30 cellular contexts compared by ENCODE assay signal in the genomic region with DNA sequence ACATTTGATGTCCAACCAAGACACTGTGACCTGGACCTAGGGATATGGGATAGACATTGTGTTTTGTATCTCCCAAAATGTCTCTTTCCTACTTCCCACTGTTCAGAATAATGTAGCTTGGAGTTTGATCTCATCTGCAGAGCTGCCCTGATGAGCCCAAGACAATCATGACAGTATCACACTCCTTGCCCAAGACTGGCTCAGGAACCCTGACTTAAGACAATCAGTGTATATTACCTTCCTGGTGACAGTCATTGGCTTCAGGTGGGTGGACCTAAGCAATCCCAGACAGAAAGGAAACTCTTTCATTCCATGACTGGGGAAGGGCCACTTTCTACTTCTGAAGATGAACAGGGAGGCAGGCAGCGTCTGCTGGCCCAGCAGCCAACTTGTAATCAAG. TPM values are rescaled to one million over a fixed set of nuclear protein-coding genes. Genes with fewer than 3 reads are reported as not detected.
DNase-seq lines count a peak whose midpoint lies in the region; ATAC-seq, FAIRE-seq and TF ChIP-seq lines count a peak whose summit lies in the region.
"Had no signal": no experiment of that assay in that cellular context is flagged by ENCODE, and none has a peak within 500 bp of the region (broad histone marks: within the 10 kb centered on the region; RNA-seq: fewer than 3 reads in every experiment).

No MANE protein-coding gene starts in this region.

- no peak for TF ChIP-seq RAD21 in A549 (conservative IDR thresholded peaks at IDR 0.05 in 1 of 2, IDR thresholded peaks at IDR 0.05 in 1 of 2)

- no peak overlapping the region for H3K4me3 ChIP-seq in A549
- no peak overlapping the region for H3K4me3 ChIP-seq in PC-3 (ENCODE audit: low read length)
- H3K4me3 ChIP-seq in spleen, result no peak overlapping the region
- H3K4me3 ChIP-seq in transverse colon, result no peak overlapping the region
- H3K4me3 ChIP-seq: BLaER1 treated with 17β-estradiol and CSF1 and Interleukin-3, amounts not matched to agents 10 nM and 100 nM; GM12878 had no signal

- no peaks in the 10 kb centered on the region for H4K20me1 ChIP-seq in PC-3 (ENCODE audit: low read length)
- H4K20me1 ChIP-seq: BLaER1 treated with 17β-estradiol and CSF1 and Interleukin-3, amounts not matched to agents 10 nM and 100 nM had no signal

- POLR2A ChIA-PET in A549 (lab: Yijun Ruan, JAX), result no interaction called here
- POLR2A ChIA-PET in PC-3 (lab: Charles Lee; ENCODE audit: unreplicated experiment), result no interaction called here

- BruUV-seq in PC-3 (replicated peaks; lab: Mats Ljungman, UMichigan), result no TSS peak

- no peaks in the 10 kb centered on the region for H3K79me2 ChIP-seq in PC-3 (ENCODE audit: low read length)

- no peak for FAIRE-seq in A549 (lab: Jason Lieb, UNC)
- FAIRE-seq: A204.1, D721Med, GM12878, GM12892, GM18507 had no signal

- TF ChIP-seq POLR2A in A549 (IDR thresholded peaks at IDR 0.05; ENCODE audit: low read length) (no peak), spleen (IDR thresholded peaks at IDR 0.05) (no peak), transverse colon (IDR thresholded peaks at IDR 0.05) (no peak)

- H3K4me1 ChIP-seq in A549, result peaks cover 49% of the 10 kb centered on the region
- peaks cover 35% of the 10 kb centered on the region for H3K4me1 ChIP-seq in PC-3 (ENCODE audit: insufficient read depth, low read length)
- no peaks in the 10 kb centered on the region for H3K4me1 ChIP-seq in spleen
- peaks cover 0 to 15% (median 4%) of the 10 kb centered on the region in 4 donors for H3K4me1 ChIP-seq in transverse colon
- H3K4me1 ChIP-seq: BLaER1 treated with 17β-estradiol and CSF1 and Interleukin-3, amounts not matched to agents 10 nM and 100 nM had no signal

- peak overlapping the region; percentile 80 to 85; a peak in 5 of 6 replicates for H3K27ac ChIP-seq in A549
- peak overlapping the region; percentile 93; the same call in 1 of the 2 replicates for H3K27ac ChIP-seq in PC-3 (ENCODE audit: low read length)
- no peak overlapping the region for H3K27ac ChIP-seq in spleen
- no peak overlapping the region for H3K27ac ChIP-seq in transverse colon
- H3K27ac ChIP-seq: BLaER1 treated with 17β-estradiol and CSF1 and Interleukin-3, amounts not matched to agents 10 nM and 100 nM; C4-2B had no signal

- no peaks in the 10 kb centered on the region for H3K9me2 ChIP-seq in PC-3 (replicated peaks; ENCODE audit: low read length)

- H3F3A ChIP-seq in PC-3 (ENCODE audit: low read length, unreplicated experiment), result no peaks in the 10 kb centered on the region

- intact Hi-C loops in PC-3 (cut with micrococcal nuclease) (no loop called here), left colon (cut with DNase I, micrococcal nuclease) (no loop called here), spleen (cut with DNase I; ENCODE audit: low total_unique reads) (no loop called here), transverse colon (cut with DNase I; ENCODE audit: low total_unique reads) (no loop called here)

- TF ChIP-seq EP300 in A549 (IDR thresholded peaks at IDR 0.05) (no peak), transverse colon (IDR thresholded peaks at IDR 0.05; ENCODE audit: low read depth) (no peak)

- DNase-seq in A549 (ENCODE audit: low read depth in 1 of 2, low spot score in 1 of 2) (no peak), PC-3 (no peak), left colon (no peak), spleen (peak; percentile 31), GM19238 (ENCODE audit: insufficient read length, low spot score) (no peak), transverse colon (no peak), DMS 273 treated with DMSO at 0.1 percent for 48 hours (lab: John Stamatoyannopoulos, UW) (no peak)
- DNase-seq: 8988T; AML-193; Caco-2; Calu3; CD4-positive, alpha-beta T cell; CD8-positive, alpha-beta T cell; DMS153; DMS53; DMS79; DND-41; EL; GDM1 had no signal

- H3K36me3 ChIP-seq in PC-3 (ENCODE audit: low read depth, low read length), result no peaks in the 10 kb centered on the region
- no peaks in the 10 kb centered on the region for H3K36me3 ChIP-seq in spleen
- H3K36me3 ChIP-seq in transverse colon, result no peaks in the 10 kb centered on the region
- H3K36me3 ChIP-seq: BLaER1 treated with 17β-estradiol and CSF1 and Interleukin-3, amounts not matched to agents 10 nM and 100 nM had no signal

- CTCF ChIA-PET in A549 (lab: Yijun Ruan, JAX), result interaction anchor here (0.6 to 12.7 kb wide), 5 partner anchors 12 to 468 kb away, joined by 3 to 121 read pairs (median 3); a partner anchor contains a TSS
- CTCF ChIA-PET in PC-3 (lab: Charles Lee), result no interaction called here

- H3K9me3 ChIP-seq in A549, result no peaks in the 10 kb centered on the region; the same call in 2 of the 3 replicates
- H3K9me3 ChIP-seq in PC-3 (ENCODE audit: low read length), result no peaks in the 10 kb centered on the region
- H3K9me3 ChIP-seq in spleen, result no peaks in the 10 kb centered on the region
- no peaks in the 10 kb centered on the region for H3K9me3 ChIP-seq in transverse colon
- H3K9me3 ChIP-seq: BLaER1 treated with 17β-estradiol and CSF1 and Interleukin-3, amounts not matched to agents 10 nM and 100 nM; Caco-2 had no signal

- WGBS in A549 (ENCODE audit: missing lambda C conversion rate), result 91% methylated on average over 1 of the region's 1 CpG
- WGBS in spleen, 5 donors, result 58 to 87% (median 78%) methylated on average over 1 of the region's 1 CpG
- WGBS in transverse colon (ENCODE audit: low coverage in 1 of 2), 2 donors, result 57 to 100% methylated on average over 1 of the region's 1 CpG

- H3K9ac ChIP-seq in PC-3 (ENCODE audit: low read length), result no peak overlapping the region
- H3K9ac ChIP-seq: BLaER1 treated with 17β-estradiol and CSF1 and Interleukin-3, amounts not matched to agents 10 nM and 100 nM had no signal

- ATAC-seq in A549 (no peak), PC-3 (no peak), left colon (peak; percentile 65)
- ATAC-seq: CD8-positive, alpha-beta T cell; GM12878 had no signal

- no peak overlapping the region for H2AFZ ChIP-seq in PC-3 (ENCODE audit: low read length)

- in situ Hi-C loops in transverse colon (cut with MboI; ENCODE audit: low pct_ligation_motif_present in 1 of 4, low pct_unique_long_range_greater_than_20kb in 1 of 4, low sequenced_read_pairs in 3 of 4), result no loop called here

- no peaks in the 10 kb centered on the region for H3K27me3 ChIP-seq in PC-3 (ENCODE audit: low read length)
- H3K27me3 ChIP-seq in spleen (replicated peaks in 1 of 7), result peaks cover 0 to 17% (median 0%) of the 10 kb centered on the region in 7 donors
- H3K27me3 ChIP-seq in transverse colon, result no peaks in the 10 kb centered on the region
- H3K27me3 ChIP-seq: BLaER1 treated with 17β-estradiol and CSF1 and Interleukin-3, amounts not matched to agents 10 nM and 100 nM had no signal

- TF ChIP-seq CTCF in A549 (IDR thresholded peaks at IDR 0.05) (no peak), PC-3 (conservative IDR thresholded peaks at IDR 0.05; ENCODE audit: low read depth, low read length) (no peak), spleen (IDR thresholded peaks at IDR 0.05 in 8 of 11, conservative IDR thresholded peaks at IDR 0.05 in 3 of 11) (no peak), transverse colon (IDR thresholded peaks at IDR 0.05) (no peak)

- H3K4me2 ChIP-seq in A549, result no peak overlapping the region
- H3K4me2 ChIP-seq in PC-3 (ENCODE audit: low read length), result no peak overlapping the region
- H3K4me2 ChIP-seq: BLaER1 treated with 17β-estradiol and CSF1 and Interleukin-3, amounts not matched to agents 10 nM and 100 nM had no signal

TF ChIP-seq in A549, 52 proteins besides CTCF, POLR2A, EP300 and RAD21:
- TF ChIP-seq TFCP2L1 (CRISPR knock-in tag; IDR thresholded peaks at IDR 0.05) (no peak), FOSB (CRISPR knock-in tag; IDR thresholded peaks at IDR 0.05) (no peak)

RNA-seq across cellular contexts. Expression of a gene that starts 14.3 kb away (rescaled TPM):
- polyA plus RNA-seq in A549 (2011; rRNA removed) (9.2 and 10.6 TPM in 2 replicates), A549 (2017; fragmentation: RNase III; extraction: RNeasy Plus Mini Kit Qiagen cat#74134 plus additional on column Dnase treatment) (23.7 to 27.4 TPM (median 25.8 TPM) in 3 replicates), spleen (under 1 TPM; 0.15 to 0.73 (median 0.29) TPM)
- 60.9 and 116 TPM in 2 replicates for polyA plus RNA-seq in A549 (2012; cell fraction: cytosol; rRNA removed)
- polyA plus RNA-seq in A549 (2012; cell fraction: nucleus; rRNA removed), result 56.5 and 87.5 TPM in 2 replicates
- polyA minus RNA-seq in A549 (2011; rRNA and poly(A)+ RNA removed), result 4.1 and 8.9 TPM in 2 replicates
- total RNA-seq in PC-3 (2014; rRNA removed) (3.5 and 6.5 TPM in 2 replicates), left colon (under 1 TPM; 0.67 to 0.98 TPM), spleen (1 to 10 TPM in 1 of 7 donors, under 1 TPM in 6; 0.37 to 2.0 (median 0.49) TPM), transverse colon (under 1 TPM in 1 of 4 donors, not detected in 3; 0.48 TPM)
- total RNA-seq: G401 had no signal

RNA-seq across cellular contexts. Expression of a gene that starts 19.1 kb away (rescaled TPM):
- polyA plus RNA-seq in A549 (2011; rRNA removed), result 0.30 TPM in 2 replicates
- 0.19 and 0.30 TPM in 2 replicates for polyA plus RNA-seq in A549 (2012; cell fraction: cytosol; rRNA removed)
- polyA plus RNA-seq in A549 (2012; cell fraction: nucleus; rRNA removed), result 0.52 and 1.5 TPM in 2 replicates
- 0.12 to 0.22 TPM (median 0.13 TPM) in 3 replicates for polyA plus RNA-seq in A549 (2017; fragmentation: RNase III; extraction: RNeasy Plus Mini Kit Qiagen cat#74134 plus additional on column Dnase treatment)
- 0.33 and 0.83 TPM in 2 replicates for polyA minus RNA-seq in A549 (2011; rRNA and poly(A)+ RNA removed)
- total RNA-seq in PC-3 (2014; rRNA removed), result 31.3 and 35.0 TPM in 2 replicates
- 1 to 10 TPM; 6.9 to 9.6 TPM for total RNA-seq in left colon
- 10 to 100 TPM; 29.9 to 72.5 (median 41.7) TPM for total RNA-seq in spleen
- polyA plus RNA-seq in spleen, result 10 to 100 TPM; 15.2 to 29.1 (median 20.9) TPM
- 10 to 100 TPM in 3 of 4 donors, 1 to 10 TPM in 1; 6.0 to 35.9 (median 19.4) TPM for total RNA-seq in transverse colon
- total RNA-seq: Caco-2, G401 had no signal

RNA-seq across cellular contexts. Expression of a gene that starts 55.6 kb away (rescaled TPM):
- polyA plus RNA-seq in A549 (2011; rRNA removed) (not detected in 2 replicates), A549 (2017; fragmentation: RNase III; extraction: RNeasy Plus Mini Kit Qiagen cat#74134 plus additional on column Dnase treatment) (not detected in 3 replicates), spleen (1 to 10 TPM; 2.3 to 4.0 (median 2.5) TPM)
- polyA plus RNA-seq in A549 (2012; cell fraction: cytosol; rRNA removed), result 0.03 TPM in 1 of 2 replicates, not detected in the other
- 0.06 TPM in 1 of 2 replicates, not detected in the other for polyA plus RNA-seq in A549 (2012; cell fraction: nucleus; rRNA removed)
- polyA minus RNA-seq in A549 (2011; rRNA and poly(A)+ RNA removed), result not detected in 2 replicates
- total RNA-seq in PC-3 (2014; rRNA removed) (not detected in 2 replicates), left colon (under 1 TPM in 1 of 2 donors, not detected in 1; 0.22 TPM), spleen (10 to 100 TPM in 1 of 7 donors, 1 to 10 TPM in 5, not detected in 1; 1.4 to 10.5 (median 4.5) TPM), transverse colon (not detected)
- total RNA-seq: B cell, Caco-2, Calu3, Daoy, G401 had no signal
- polyA plus RNA-seq: BJ had no signal

Comparison
In these comparisons a context has a peak if more than half of its experiments do, and no peak if none do; other contexts are left out.
1. H3K27ac ChIP-seq: peak in A549 (2 of 2) and PC-3 (single experiment); none in spleen (0 of 8) and transverse colon (0 of 4).